ENCODE assay signal across 35 cellular contexts in genomic region chr6:41774841-41775240, GRCh38. TPM values are rescaled to one million over a fixed set of nuclear protein-coding genes. Genes with fewer than 3 reads are reported as not detected.
"Had no signal": no experiment of that assay in that cellular context is flagged by ENCODE, and none has a peak within 500 bp of the region (broad histone marks: within the 10 kb centered on the region; RNA-seq: fewer than 3 reads in every experiment).

No MANE protein-coding gene starts in this region.

- H3K27ac ChIP-seq: ascending aorta, brain microvascular endothelial cell, cardiac muscle cell, KMS-11, Peyer's patch, RWPE1 had no signal

- H3K4me3 ChIP-seq: ascending aorta, cardiac muscle cell, Peyer's patch had no signal

- H3K4me3 Mint-ChIP-seq: activated CD4-positive, alpha-beta T cell treated with anti-CD3 and anti-CD28 coated beads, Interleukin-2, amount 10 ng/mL, durations not matched to agents 24 days and 14 days; activated CD8-positive, alpha-beta memory T cell treated with anti-CD3 and anti-CD28 coated beads, Interleukin-2, amount 10 ng/mL, durations not matched to agents 7 days and 5 days; activated naive CD8-positive, alpha-beta T cell treated with anti-CD3 and anti-CD28 coated beads, Interleukin-2, amount 50 U/mL, for 24 hours; activated T-cell treated with anti-CD3 and anti-CD28 coated beads, Interleukin-2, amount 50 U/mL, for 24 hours; activated T-helper 1 cell treated with anti-CD3 and anti-CD28 coated beads, Interleukin-12 subunit alpha, Interleukin-12 subunit beta, Interleukin-2, Interleukin-4 antibody, amounts not matched to agents 30 ng/mL and 10 ng/mL and 1 ng/mL, durations not matched to agents 14 hours and 24 hours and 36 hours; T-helper 17 cell; WTC11 had no signal

- H3K9me3 Mint-ChIP-seq: activated CD4-positive, alpha-beta T cell treated with anti-CD3 and anti-CD28 coated beads, Interleukin-2, amount 10 ng/mL, durations not matched to agents 24 days and 14 days; activated naive CD4-positive, alpha-beta T cell treated with anti-CD3 and anti-CD28 coated beads, Interleukin-2, amount 50 U/mL, for 72 hours; activated naive CD8-positive, alpha-beta T cell treated with anti-CD3 and anti-CD28 coated beads, Interleukin-2, amount 50 U/mL, for 24 hours; activated T-cell treated with anti-CD3 and anti-CD28 coated beads, Interleukin-2, amount 50 U/mL, for 24 hours; activated T-helper 1 cell treated with anti-CD3 and anti-CD28 coated beads, Interleukin-12 subunit alpha, Interleukin-12 subunit beta, Interleukin-2, Interleukin-4 antibody, amounts not matched to agents 30 ng/mL and 10 ng/mL and 1 ng/mL, durations not matched to agents 14 hours and 24 hours and 36 hours; WTC11 had no signal

- H3K27me3 Mint-ChIP-seq: activated CD8-positive, alpha-beta memory T cell treated with anti-CD3 and anti-CD28 coated beads, Interleukin-2, amount 10 ng/mL, durations not matched to agents 7 days and 5 days; activated T-cell treated with anti-CD3 and anti-CD28 coated beads, Interleukin-2, amount 50 U/mL, for 24 hours; T-helper 17 cell had no signal

- H3K9me3 ChIP-seq: ascending aorta, Peyer's patch had no signal

- H3K27me3 ChIP-seq: ascending aorta, brain microvascular endothelial cell, cardiac muscle cell, Peyer's patch had no signal

- DNase-seq: activated CD4-positive, alpha-beta T cell treated with anti-CD3 and anti-CD28 coated beads, Interleukin-2, amount 10 ng/mL, durations not matched to agents 24 days and 14 days; activated CD4-positive, alpha-beta T cell treated with anti-CD3 and anti-CD28 coated beads, Interleukin-2, amount 50 U/mL, for 48 hours; activated CD4-positive, CD25-positive, alpha-beta regulatory T cell treated with anti-CD3 and anti-CD28 coated beads, Interleukin-2, amount 50 U/mL, for 72 hours; activated CD8-positive, alpha-beta memory T cell treated with anti-CD3 and anti-CD28 coated beads, Interleukin-2, amount 10 ng/mL, durations not matched to agents 7 days and 5 days; activated effector memory CD4-positive, alpha-beta T cell treated with anti-CD3 and anti-CD28 coated beads, Interleukin-2, amount 50 U/mL, for 16 hours; activated naive CD4-positive, alpha-beta T cell treated with Interleukin-2 at 50 U/mL for 16 hours; activated naive CD8-positive, alpha-beta T cell treated with anti-CD3 and anti-CD28 coated beads, Interleukin-2, amount 50 U/mL, for 24 hours; activated T-cell treated with anti-CD3 and anti-CD28 coated beads, Interleukin-2, amount 50 U/mL, for 24 hours; amniotic stem cell; brain microvascular endothelial cell; cerebellar nuclear complex; MV-4-11; NCI-H1092 treated with DMSO at 0.1 percent for 48 hours; NCI-H1417 treated with DMSO at 0.1 percent for 48 hours; NCI-H1694; NCI-H2029; NCI-H2107; NCI-H2171 treated with DMSO at 0.1 percent for 48 hours; NCI-H345; NCI-H510A; NCI-H526 treated with DMSO at 0.1 percent for 48 hours; NCI-H82; Peyer's patch; SHP77; T-helper 17 cell; T-helper 9 cell had no signal

- H3K4me2 ChIP-seq: KMS-11 had no signal

- ATAC-seq: activated CD8-positive, alpha-beta memory T cell treated with anti-CD3 and anti-CD28 coated beads, Interleukin-2, amount 10 ng/mL, durations not matched to agents 7 days and 5 days; activated naive CD4-positive, alpha-beta T cell treated with anti-CD3 and anti-CD28 coated beads, Interleukin-2, amount 50 U/mL, for 72 hours; activated naive CD8-positive, alpha-beta T cell treated with anti-CD3 and anti-CD28 coated beads, Interleukin-2, amount 50 U/mL, for 24 hours; T-helper 17 cell; WTC11 had no signal

- H3K36me3 Mint-ChIP-seq: activated naive CD4-positive, alpha-beta T cell treated with anti-CD3 and anti-CD28 coated beads, Interleukin-2, amount 50 U/mL, for 72 hours had no signal

- H3K27ac Mint-ChIP-seq: activated CD4-positive, alpha-beta T cell treated with anti-CD3 and anti-CD28 coated beads, Interleukin-2, amount 10 ng/mL, durations not matched to agents 24 days and 14 days; activated CD8-positive, alpha-beta memory T cell treated with anti-CD3 and anti-CD28 coated beads, Interleukin-2, amount 10 ng/mL, durations not matched to agents 7 days and 5 days; activated naive CD4-positive, alpha-beta T cell treated with anti-CD3 and anti-CD28 coated beads, Interleukin-2, amount 50 U/mL, for 72 hours; activated naive CD8-positive, alpha-beta T cell treated with anti-CD3 and anti-CD28 coated beads, Interleukin-2, amount 50 U/mL, for 24 hours; activated T-cell treated with anti-CD3 and anti-CD28 coated beads, Interleukin-2, amount 50 U/mL, for 24 hours; activated T-helper 1 cell treated with anti-CD3 and anti-CD28 coated beads, Interleukin-12 subunit alpha, Interleukin-12 subunit beta, Interleukin-2, Interleukin-4 antibody, amounts not matched to agents 30 ng/mL and 10 ng/mL and 1 ng/mL, durations not matched to agents 14 hours and 24 hours and 36 hours; T-helper 17 cell; WTC11 had no signal

RNA-seq across cellular contexts. Expression of gene PRICKLE4, which starts 5.7 kb away (rescaled TPM):
- total RNA-seq: activated CD4-positive, alpha-beta T cell treated with anti-CD3 and anti-CD28 coated beads, Interleukin-2, amount 10 ng/mL, durations not matched to agents 24 days and 14 days; activated CD8-positive, alpha-beta memory T cell treated with anti-CD3 and anti-CD28 coated beads, Interleukin-2, amount 10 ng/mL, durations not matched to agents 7 days and 5 days; activated T-helper 1 cell treated with anti-CD3 and anti-CD28 coated beads, Interleukin-12 subunit alpha, Interleukin-12 subunit beta, Interleukin-2, Interleukin-4 antibody, amounts not matched to agents 30 ng/mL and 10 ng/mL and 1 ng/mL, durations not matched to agents 14 hours and 24 hours and 36 hours; SK-MEL-5; T-helper 17 cell had no signal

RNA-seq across cellular contexts. Expression of gene PGC, which starts 27.6 kb away (rescaled TPM):
- total RNA-seq: activated CD4-positive, alpha-beta T cell treated with anti-CD3 and anti-CD28 coated beads, Interleukin-2, amount 10 ng/mL, durations not matched to agents 24 days and 14 days; activated CD8-positive, alpha-beta memory T cell treated with anti-CD3 and anti-CD28 coated beads, Interleukin-2, amount 10 ng/mL, durations not matched to agents 7 days and 5 days; activated naive CD4-positive, alpha-beta T cell treated with anti-CD3 and anti-CD28 coated beads, Interleukin-2, amount 50 U/mL, for 72 hours; cardiac muscle cell; MCF 10A; Peyer's patch; SK-MEL-5; T-helper 17 cell had no signal
